In genomic region chr12:2256915-2257314, GRCh38 we compare ENCODE assay signal across 18 cellular contexts.
DNase-seq lines count a peak whose midpoint lies in the region; ATAC-seq and TF ChIP-seq lines count a peak whose summit lies in the region.
"Had no signal": no experiment of that assay in that cellular context is flagged by ENCODE, and none has a peak within 500 bp of the region (broad histone marks: within the 10 kb centered on the region; RNA-seq: fewer than 3 reads in every experiment).

No MANE protein-coding gene starts in this region.

- no peak for TF ChIP-seq CTCF in astrocyte of the spinal cord (IDR thresholded peaks at IDR 0.05; ENCODE audit: low read depth, low read length)

- in situ Hi-C loops in astrocyte of the spinal cord (cut with HindIII; ENCODE audit: low sequenced_read_pairs), result no loop called here
- in situ Hi-C loops in HAP-1 (cut with MboI; ENCODE audit: low sequenced_read_pairs), result no loop called here

- DNase-seq in HCEC 1CT (peak; percentile 66), astrocyte of the spinal cord (ENCODE audit: low read depth, low spot score) (peak; percentile 50), left cardiac atrium (no peak), HT-29 (ENCODE audit: low spot score) (no peak), HAP-1 (ENCODE audit: low spot score in 2 of 2) (no peak)
- DNase-seq: activated CD4-positive, CD25-positive, alpha-beta regulatory T cell; activated naive CD8-positive, alpha-beta T cell treated with anti-CD3 and anti-CD28 coated beads for 36 hours; activated T-cell treated with anti-CD3 and anti-CD28 coated beads, Interleukin-2, amount 50 U/mL, for 72 hours; DMS53; effector CD8-positive, alpha-beta T cell; foreskin keratinocyte; NCI-H1694; NCI-H226; ovary; SHP77; testis had no signal

- no peaks in the 10 kb centered on the region for H3K27me3 ChIP-seq in HAP-1 (ENCODE audit: low read depth)
- H3K27me3 ChIP-seq: foreskin keratinocyte, ovary, testis had no signal

- H3K9me3 ChIP-seq in HAP-1, result no peaks in the 10 kb centered on the region
- H3K9me3 ChIP-seq: ovary, testis had no signal

- H3K4me1 ChIP-seq in HAP-1, result no peaks in the 10 kb centered on the region
- H3K4me1 ChIP-seq: foreskin keratinocyte, testis had no signal

- ATAC-seq in left cardiac atrium, result peak; percentile 31 to 55
- ATAC-seq in GM18502 (IDR thresholded peaks at IDR 0.05; ENCODE audit: poor library complexity, unreplicated experiment), result no peak
- ATAC-seq in GM18858 (IDR thresholded peaks at IDR 0.05; ENCODE audit: unreplicated experiment), result no peak
- ATAC-seq: activated T-cell treated with anti-CD3 and anti-CD28 coated beads, Interleukin-2, amount 50 U/mL, for 72 hours; foreskin keratinocyte had no signal

- intact Hi-C loops in left cardiac atrium (cut with DNase I), result no loop called here

- no peak overlapping the region for H3K4me3 ChIP-seq in astrocyte of the spinal cord (ENCODE audit: low read depth, low read length)
- no peak overlapping the region for H3K4me3 ChIP-seq in HAP-1
- H3K4me3 ChIP-seq: ovary, testis had no signal

- H3K36me3 ChIP-seq in HAP-1 (replicated peaks), result no peaks in the 10 kb centered on the region
- H3K36me3 ChIP-seq: ovary had no signal

Comparison
In these comparisons a context has a peak if more than half of its experiments do, and no peak if none do; other contexts are left out.
1. DNase-seq: peak in HCEC 1CT (single experiment) and astrocyte of the spinal cord (single experiment); none in left cardiac atrium (single experiment), HT-29 (single experiment) and HAP-1 (0 of 2).
2. ATAC-seq: peak in left cardiac atrium (2 of 2); none in GM18502 (single experiment) and GM18858 (single experiment).